Comparison of ENCODE assay signal across 9 cellular contexts in genomic region chr1:46718340-46718726, GRCh38. TPM values are rescaled to one million over a fixed set of nuclear protein-coding genes. Genes with fewer than 3 reads are reported as not detected.
DNase-seq lines count a peak whose midpoint lies in the region; ATAC-seq and TF ChIP-seq lines count a peak whose summit lies in the region.
"Had no signal": no experiment of that assay in that cellular context is flagged by ENCODE, and none has a peak within 500 bp of the region (broad histone marks: within the 10 kb centered on the region; RNA-seq: fewer than 3 reads in every experiment).

No MANE protein-coding gene starts in this region.

- H3K9ac ChIP-seq in GM23248: peak overlapping the region; percentile 94

- H4K20me1 ChIP-seq in GM23248 (ENCODE audit: insufficient read depth): no peaks in the 10 kb centered on the region

- H3K9me2 ChIP-seq in GM23248 (ENCODE audit: insufficient read depth): no peaks in the 10 kb centered on the region

- H3F3A ChIP-seq in GM23248 (ENCODE audit: insufficient read depth): no peaks in the 10 kb centered on the region

- H3K27me3 ChIP-seq in GM23248 (replicated peaks; ENCODE audit: insufficient read depth): no peaks in the 10 kb centered on the region
- H3K27me3 ChIP-seq in RWPE2 (ENCODE audit: insufficient read depth, poor library complexity, severe bottlenecking): no peaks in the 10 kb centered on the region
- no peaks in the 10 kb centered on the region for H3K27me3 ChIP-seq in psoas muscle (ENCODE audit: insufficient read depth in 3 of 3, low read length in 2 of 3)

- H2AFZ ChIP-seq in GM23248: peak overlapping the region; percentile 90

- in situ Hi-C loops in GM23248 (cut with MboI): no loop called here

- WGBS in GM23248 (ENCODE audit: low coverage in 1 of 2, low lambda C conversion rate in 2 of 2, missing lambda C conversion rate in 2 of 2), 2 experiments: 1% methylated on average over 12 of the region's 12 CpGs
- 1 to 3% (median 2%) methylated on average over 12 of the region's 12 CpGs for WGBS in psoas muscle, 3 donors

- peaks cover 18% of the 10 kb centered on the region for H3K36me3 ChIP-seq in GM23248 (ENCODE audit: low read depth)
- peaks cover 38% of the 10 kb centered on the region for H3K36me3 ChIP-seq in RWPE2 (ENCODE audit: low read depth)
- peaks cover 4 to 33% of the 10 kb centered on the region in 2 donors for H3K36me3 ChIP-seq in psoas muscle (ENCODE audit: insufficient read depth in 1 of 2, low read depth in 1 of 2)

- H3K4me3 ChIP-seq in GM23248 (peak overlapping the region; percentile 87), RWPE2 (ENCODE audit: severe bottlenecking) (peak overlapping the region; percentile 92), fibroblast of pulmonary artery (replicated peaks; ENCODE audit: low read depth, low read length) (peak overlapping the region; percentile 73), psoas muscle (peak overlapping the region; percentile 100)

- H3K27ac ChIP-seq in GM23248 (peak overlapping the region; percentile 47), RWPE2 (ENCODE audit: poor library complexity, severe bottlenecking) (peak overlapping the region; percentile 36), psoas muscle (peak overlapping the region; percentile 83)

- TF ChIP-seq CTCF in RWPE2 (IDR thresholded peaks at IDR 0.05; ENCODE audit: poor library complexity, severe bottlenecking) (no peak), fibroblast of pulmonary artery (IDR thresholded peaks at IDR 0.05; ENCODE audit: low read length, missing control alignments) (no peak), psoas muscle (IDR thresholded peaks at IDR 0.05) (no peak)

- intact Hi-C loops in psoas muscle (cut with DNase I): loop anchor here (5.0 kb wide), 2 partner anchors 51 to 316 kb away; partner anchors contain the start of gene ATPAF1 (in 1 of the 2)
- intact Hi-C loops in posterior vena cava (cut with DNase I): loop anchor here in 1 of 2 donors (5.0 kb wide), 1 partner anchor 186 kb away; no protein-coding TSS in a partner anchor

- ATAC-seq in RWPE2 (ENCODE audit: low read depth) (peak; percentile 22; the same call in 2 of the 3 replicates), psoas muscle (peak; percentile 8 to 21 (median 18)), HG03045 (IDR thresholded peaks at IDR 0.05; ENCODE audit: unreplicated experiment) (no peak)

- peaks cover 53% of the 10 kb centered on the region for H3K79me2 ChIP-seq in GM23248 (ENCODE audit: insufficient read depth)

- H3K4me1 ChIP-seq in GM23248 (ENCODE audit: insufficient read depth): peaks cover 16% of the 10 kb centered on the region
- H3K4me1 ChIP-seq in RWPE2 (ENCODE audit: insufficient read depth, poor library complexity, severe bottlenecking): peaks cover 18% of the 10 kb centered on the region
- H3K4me1 ChIP-seq in psoas muscle: peaks cover 29% of the 10 kb centered on the region

- peak overlapping the region; percentile 87 for H3K4me2 ChIP-seq in GM23248 (ENCODE audit: unreplicated experiment)

- DNase-seq in GM23248 (peak; percentile 54), RWPE2 (ENCODE audit: low spot score) (no peak), fibroblast of pulmonary artery (ENCODE audit: low read depth) (no peak), psoas muscle (no peak), HuH-7.5 (ENCODE audit: low spot score) (no peak), RPMI8226 (no peak), posterior vena cava (ENCODE audit: low spot score) (no peak)

- H3K9me3 ChIP-seq in GM23248 (ENCODE audit: low read depth): no peaks in the 10 kb centered on the region
- no peaks in the 10 kb centered on the region for H3K9me3 ChIP-seq in RWPE2 (ENCODE audit: severe bottlenecking)
- no peaks in the 10 kb centered on the region for H3K9me3 ChIP-seq in psoas muscle

RNA-seq across cellular contexts. Expression of gene EFCAB14, which starts 0.6 kb away (rescaled TPM):
- 51.6 and 58.0 TPM in 2 replicates for total RNA-seq in GM23248 (2014; rRNA removed; shearing (Covaris generic))
- polyA plus RNA-seq in GM23248 (2016; fragmentation: Nextera tagmentation; extraction: Ambion mirVana) (40.1 and 42.6 TPM in 2 replicates), psoas muscle (10 to 100 TPM; 21.1 to 62.5 (median 24.6) TPM)
- total RNA-seq in psoas muscle (10 to 100 TPM; 48.4 to 63.3 (median 52.9) TPM), posterior vena cava (10 to 100 TPM; 86.5 to 97.0 TPM)

RNA-seq across cellular contexts. Expression of gene TEX38, which starts 46.7 kb away (rescaled TPM):
- not detected in 2 replicates for total RNA-seq in GM23248 (2014; rRNA removed; shearing (Covaris generic))
- polyA plus RNA-seq in GM23248 (2016; fragmentation: Nextera tagmentation; extraction: Ambion mirVana): 0.34 TPM in 1 of 2 replicates, not detected in the other
- not detected for total RNA-seq in psoas muscle
- polyA plus RNA-seq in psoas muscle: under 1 TPM in 1 of 3 donors, not detected in 2; 0.08 TPM
- total RNA-seq in posterior vena cava: not detected
- total RNA-seq: subcutaneous adipose tissue had no signal

RNA-seq across cellular contexts. Expression of gene ATPAF1, which starts 50.2 kb away (rescaled TPM):
- 61.3 and 66.3 TPM in 2 replicates for total RNA-seq in GM23248 (2014; rRNA removed; shearing (Covaris generic))
- 43.3 and 46.3 TPM in 2 replicates for polyA plus RNA-seq in GM23248 (2016; fragmentation: Nextera tagmentation; extraction: Ambion mirVana)
- total RNA-seq in psoas muscle: 100 to 1,000 TPM in 3 of 4 donors, 10 to 100 TPM in 1; 98.3 to 114 (median 107) TPM
- polyA plus RNA-seq in psoas muscle: 100 to 1,000 TPM in 1 of 3 donors, 10 to 100 TPM in 2; 60.9 to 156 (median 82.0) TPM
- 10 to 100 TPM; 26.7 to 34.7 TPM for total RNA-seq in posterior vena cava
